Comparison of ENCODE assay signal across 8 cellular contexts in the genomic region with DNA sequence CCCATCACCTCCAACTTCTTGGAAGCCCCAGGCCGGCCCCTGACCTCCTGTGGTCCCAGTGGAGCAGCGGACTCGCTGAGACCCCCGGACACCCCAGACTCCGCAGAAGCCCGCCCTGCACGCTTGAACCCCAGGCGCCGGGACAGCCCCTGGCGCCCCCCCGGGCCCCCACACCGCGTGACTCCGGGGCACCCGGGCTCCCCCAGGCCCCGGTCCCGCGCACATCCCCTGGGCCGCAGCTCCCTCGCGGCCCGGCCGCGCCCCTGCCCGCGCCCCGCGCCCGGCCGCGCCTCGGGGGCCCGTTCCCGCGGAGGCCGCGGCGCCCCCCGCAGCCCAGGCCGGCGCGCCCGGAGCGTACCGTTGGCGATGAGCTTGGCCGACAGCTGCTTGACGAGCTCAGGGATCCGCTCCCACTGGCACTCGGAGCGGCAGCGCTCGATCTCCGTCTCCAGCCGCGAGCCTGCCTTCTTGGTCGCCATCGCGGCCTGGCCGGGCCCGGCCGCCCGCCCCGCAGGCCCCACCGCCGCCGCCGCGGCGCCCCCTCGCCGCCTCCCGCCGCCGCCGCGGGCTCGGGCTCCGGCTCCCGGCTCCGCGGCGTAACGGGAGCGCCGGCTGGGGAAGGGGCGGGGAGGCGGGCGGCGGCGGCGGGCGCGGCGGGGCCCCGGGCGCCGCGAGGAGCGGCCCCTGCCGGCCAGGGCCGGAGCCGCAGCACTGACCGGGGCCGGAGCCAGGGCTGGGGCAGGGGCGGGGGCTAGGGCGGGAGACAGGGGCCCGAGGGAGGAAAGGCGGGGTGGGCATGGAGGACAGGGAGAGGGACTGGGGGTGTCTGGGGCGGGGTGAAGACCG. TPM values are rescaled to one million over a fixed set of nuclear protein-coding genes. Genes with fewer than 3 reads are reported as not detected.
DNase-seq lines count a peak whose midpoint lies in the region; ATAC-seq and TF ChIP-seq lines count a peak whose summit lies in the region.

TSS of gene TTC7B (minus strand) at position 614 of the 846 bp plus-strand sequence. CDS start at position 479, 135 bp downstream.

- peak within 1 kb of the TSS; percentile 81 for H2BK5ac ChIP-seq in IMR-90 (ENCODE audit: low read depth, low read length, poor library complexity, severe bottlenecking)

- 0% methylated on average over 23 of the region's 111 CpGs; no CpG with 5 or more reads in 1 of the 2 experiments for WGBS in IMR-90 (ENCODE audit: extremely low coverage in 2 of 2, insufficient read length in 1 of 2), 2 experiments
- WGBS in esophagus, 2 donors, result 1 to 2% methylated on average over 56 to 111 of the region's 111 CpGs

- peak within 1 kb of the TSS; percentile 63 for H4K91ac ChIP-seq in IMR-90 (ENCODE audit: insufficient read depth, low read depth, low read length)

- no peak within 1 kb of the TSS for H2BK20ac ChIP-seq in IMR-90 (ENCODE audit: low read depth, low read length)

- H3K4me1 ChIP-seq in CD4-positive, alpha-beta memory T cell (ENCODE audit: insufficient read depth, low read length), result peaks cover 12% of the 10 kb centered on the region
- H3K4me1 ChIP-seq in IMR-90 (ENCODE audit: control insufficient read depth, insufficient read depth, low read length) (peaks cover 5% of the 10 kb centered on the region), esophagus (ENCODE audit: control insufficient read depth in 2 of 2, insufficient read depth in 2 of 2, low read length in 1 of 2) (peaks cover 0 to 5% of the 10 kb centered on the region in 2 donors), mucosa of stomach (ENCODE audit: control insufficient read depth, insufficient read depth, low read length) (peaks cover 11% of the 10 kb centered on the region)

- H3K27me3 Mint-ChIP-seq in CD4-positive, alpha-beta memory T cell, result peaks cover 0 to 1% of the 10 kb centered on the region in 2 donors
- H3K27me3 Mint-ChIP-seq in activated CD4-positive, alpha-beta memory T cell treated with anti-CD3 and anti-CD28 coated beads for 36 hours, result peaks cover 4% of the 10 kb centered on the region
- H3K27me3 Mint-ChIP-seq in type B pancreatic cell, result no peaks in the 10 kb centered on the region

- H3K56ac ChIP-seq in IMR-90 (ENCODE audit: extremely low read depth, insufficient read depth, low read length), result peak within 1 kb of the TSS; percentile 52; the same call in 1 of the 2 replicates

- H3K4me3 Mint-ChIP-seq in CD4-positive, alpha-beta memory T cell, result peak within 1 kb of the TSS; percentile 75 to 88 (median 81)
- H3K4me3 Mint-ChIP-seq in activated CD4-positive, alpha-beta memory T cell treated with anti-CD3 and anti-CD28 coated beads for 36 hours, result peak within 1 kb of the TSS; percentile 72
- H3K4me3 Mint-ChIP-seq in type B pancreatic cell, result peak within 1 kb of the TSS; percentile 92

- CTCF ChIA-PET in CD4-positive, alpha-beta memory T cell (lab: Charles Lee; ENCODE audit: partially characterized antibody), result interaction anchor here (1.0 to 2.1 kb wide), 4 partner anchors 9 to 56 kb away, joined by 3 to 5 read pairs (median 4); no protein-coding TSS in a partner anchor
- CTCF ChIA-PET in IMR-90 (lab: Yijun Ruan, JAX), result interaction anchor here (0.6 to 1.1 kb wide), 3 partner anchors 23 to 57 kb away, joined by 3 to 7 read pairs (median 3); no protein-coding TSS in a partner anchor
- CTCF ChIA-PET in activated CD4-positive, alpha-beta memory T cell treated with anti-CD3 and anti-CD28 coated beads for 36 hours (lab: Charles Lee), result interaction anchor here (0.8 kb wide), 2 partner anchors 20 to 58 kb away, joined by 3 to 5 read pairs; no protein-coding TSS in a partner anchor

- peak within 1 kb of the TSS; percentile 37 for H3K23ac ChIP-seq in IMR-90 (ENCODE audit: low read depth, low read length)

- H2BK120ac ChIP-seq in IMR-90 (ENCODE audit: low read depth, low read length), result 0 out of 2 replicates have a peak within 1 kb of the TSS, but pooled peaks have one; percentile 23

- ATAC-seq in GM19328 (IDR thresholded peaks at IDR 0.05; ENCODE audit: unreplicated experiment) (peak; percentile 58), IMR-90 (ENCODE audit: low read depth) (peak; percentile 98), HG03457 (IDR thresholded peaks at IDR 0.05; ENCODE audit: unreplicated experiment) (no peak)

- H3K27ac Mint-ChIP-seq in CD4-positive, alpha-beta memory T cell, result peak within 1 kb of the TSS in 6 of 7 donors; percentile 47 to 85 (median 67)
- H3K27ac Mint-ChIP-seq in activated CD4-positive, alpha-beta memory T cell treated with anti-CD3 and anti-CD28 coated beads for 36 hours, result no peak within 1 kb of the TSS
- H3K27ac Mint-ChIP-seq in type B pancreatic cell, result peak within 1 kb of the TSS; percentile 79

- H3K36me3 ChIP-seq in CD4-positive, alpha-beta memory T cell (ENCODE audit: insufficient read depth, low read length), result no peaks in the 10 kb centered on the region
- H3K36me3 ChIP-seq in IMR-90 (ENCODE audit: control insufficient read depth, insufficient read depth, low read length), result no peaks in the 10 kb centered on the region
- no peaks in the 10 kb centered on the region for H3K36me3 ChIP-seq in esophagus (ENCODE audit: control insufficient read depth in 2 of 2, insufficient read depth in 2 of 2, low read length in 1 of 2)
- no peaks in the 10 kb centered on the region for H3K36me3 ChIP-seq in mucosa of stomach (ENCODE audit: control insufficient read depth, insufficient read depth, low read length)

- no peak within 1 kb of the TSS for H2BK15ac ChIP-seq in IMR-90 (ENCODE audit: low read depth, low read length)

- peaks cover 27 to 46% of the 10 kb centered on the region in 2 experiments for H3K79me1 ChIP-seq in IMR-90 (ENCODE audit: low read depth in 1 of 2, low read length in 2 of 2)

- H3K4ac ChIP-seq in IMR-90 (ENCODE audit: low read depth, low read length), result peak within 1 kb of the TSS; percentile 73

- TF ChIP-seq CTCF in IMR-90 (conservative IDR thresholded peaks at IDR 0.05; ENCODE audit: low read depth, low read length), result peak; percentile 45
- peak; percentile 45 for TF ChIP-seq CTCF in type B pancreatic cell (conservative IDR thresholded peaks at IDR 0.05)

- peak within 1 kb of the TSS; percentile 88 for H3K4me2 ChIP-seq in IMR-90 (ENCODE audit: low read depth, low read length)

- TF ChIP-seq POLR2A in IMR-90 (IDR thresholded peaks at IDR 0.05; ENCODE audit: low read depth, low read length), result no peak

- peaks cover 15% of the 10 kb centered on the region; the same call in 1 of the 2 replicates for H4K20me1 ChIP-seq in IMR-90 (ENCODE audit: insufficient read depth, low read length)

- H2AK9ac ChIP-seq in IMR-90 (replicated peaks; ENCODE audit: low read depth, low read length, poor library complexity), result peak within 1 kb of the TSS; percentile 87

- H3K4me3 ChIP-seq in CD4-positive, alpha-beta memory T cell (ENCODE audit: low read length in 2 of 2), result no peak within 1 kb of the TSS
- peak within 1 kb of the TSS; percentile 100 for H3K4me3 ChIP-seq in IMR-90 (ENCODE audit: insufficient read depth, low read depth, low read length)
- H3K4me3 ChIP-seq in esophagus (ENCODE audit: low read depth in 1 of 2, low read length in 2 of 2), result peak within 1 kb of the TSS; percentile 62
- peak within 1 kb of the TSS; percentile 25 for H3K4me3 ChIP-seq in mucosa of stomach (ENCODE audit: low read length)

- intact Hi-C loops in CD4-positive, alpha-beta memory T cell (cut with micrococcal nuclease), result no loop called here
- intact Hi-C loops in IMR-90 (cut with micrococcal nuclease), result loop anchor here (5.0 kb wide), 2 partner anchors 59 to 514 kb away; no protein-coding TSS in a partner anchor
- intact Hi-C loops in activated CD4-positive, alpha-beta memory T cell treated with anti-CD3 and anti-CD28 coated beads for 36 hours (cut with micrococcal nuclease), result no loop called here

- no peaks in the 10 kb centered on the region for H3K36me3 Mint-ChIP-seq in CD4-positive, alpha-beta memory T cell
- H3K36me3 Mint-ChIP-seq in activated CD4-positive, alpha-beta memory T cell treated with anti-CD3 and anti-CD28 coated beads for 36 hours, result no peaks in the 10 kb centered on the region
- peaks cover 4% of the 10 kb centered on the region for H3K36me3 Mint-ChIP-seq in type B pancreatic cell

- POLR2A ChIA-PET in CD4-positive, alpha-beta memory T cell (lab: Charles Lee; ENCODE audit: partially characterized antibody), result no interaction called here
- POLR2A ChIA-PET in IMR-90 (lab: Charles Lee; ENCODE audit: unreplicated experiment), result no interaction called here
- POLR2A ChIA-PET in activated CD4-positive, alpha-beta memory T cell treated with anti-CD3 and anti-CD28 coated beads for 36 hours (lab: Charles Lee), result no interaction called here

- peak in 3 of 5 donors; percentile 12 to 34 (median 16) for DNase-seq in CD4-positive, alpha-beta memory T cell
- DNase-seq in IMR-90 (peak; percentile 24), type B pancreatic cell (ENCODE audit: extremely low spot score, unreplicated experiment) (no peak)
- DNase-seq in activated CD4-positive, alpha-beta memory T cell treated with anti-CD3 and anti-CD28 coated beads for 36 hours, result peak; percentile 40

- H2AFZ ChIP-seq in IMR-90 (replicated peaks; ENCODE audit: low read length, poor library complexity), result peak within 1 kb of the TSS; percentile 95

- in situ Hi-C loops in IMR-90 (cut with MboI; ENCODE audit: low sequenced_read_pairs), result no loop called here

- peak within 1 kb of the TSS; percentile 91 for H4K5ac ChIP-seq in IMR-90 (ENCODE audit: low read depth, low read length)

- H3K9me3 Mint-ChIP-seq in CD4-positive, alpha-beta memory T cell, result peaks cover 0 to 2% (median 0%) of the 10 kb centered on the region in 8 donors
- H3K9me3 Mint-ChIP-seq in activated CD4-positive, alpha-beta memory T cell treated with anti-CD3 and anti-CD28 coated beads for 36 hours, result no peaks in the 10 kb centered on the region
- H3K9me3 Mint-ChIP-seq in type B pancreatic cell, result no peaks in the 10 kb centered on the region

- peaks cover 8 to 14% (median 11%) of the 10 kb centered on the region in 4 donors for H3K4me1 Mint-ChIP-seq in CD4-positive, alpha-beta memory T cell
- peaks cover 13% of the 10 kb centered on the region for H3K4me1 Mint-ChIP-seq in activated CD4-positive, alpha-beta memory T cell treated with anti-CD3 and anti-CD28 coated beads for 36 hours (ENCODE audit: low read depth)
- H3K4me1 Mint-ChIP-seq in type B pancreatic cell (ENCODE audit: unreplicated experiment), result peaks cover 39% of the 10 kb centered on the region

- H4K8ac ChIP-seq in IMR-90 (ENCODE audit: low read depth in 2 of 2, low read length in 2 of 2), result peak within 1 kb of the TSS; percentile 23 to 61

- peak within 1 kb of the TSS; percentile 75; the same call in 1 of the 2 replicates for H3K18ac ChIP-seq in IMR-90 (ENCODE audit: low read depth, low read length)

- dilution Hi-C loops in IMR-90 (cut with HindIII; ENCODE audit: low sequenced_read_pairs, unreplicated experiment), result no loop called here

- H2AK5ac ChIP-seq in IMR-90 (ENCODE audit: low read depth, low read length), result peak within 1 kb of the TSS; percentile 67; the same call in 1 of the 2 replicates

- H3K9ac ChIP-seq in IMR-90 (ENCODE audit: low read depth, low read length) (peak within 1 kb of the TSS; percentile 99), mucosa of stomach (ENCODE audit: low read length) (peak within 1 kb of the TSS; percentile 59)

- no peak; the same call in 1 of the 2 replicates for TF ChIP-seq RAD21 in IMR-90 (IDR thresholded peaks at IDR 0.05; ENCODE audit: low read length)

- H3K9me3 ChIP-seq in CD4-positive, alpha-beta memory T cell (ENCODE audit: control insufficient read depth in 1 of 2, low read length in 2 of 2), result no peaks in the 10 kb centered on the region
- no peaks in the 10 kb centered on the region for H3K9me3 ChIP-seq in IMR-90 (ENCODE audit: control insufficient read depth, insufficient read depth, low read length)
- H3K9me3 ChIP-seq in esophagus (ENCODE audit: control insufficient read depth in 2 of 2, insufficient read depth in 1 of 2, low read depth in 1 of 2, low read length in 1 of 2), result no peaks in the 10 kb centered on the region
- no peaks in the 10 kb centered on the region for H3K9me3 ChIP-seq in mucosa of stomach (ENCODE audit: control insufficient read depth, low read length)

- H3K14ac ChIP-seq in IMR-90 (replicated peaks; ENCODE audit: low read depth, low read length), result peak within 1 kb of the TSS; percentile 88

- H3K27me3 ChIP-seq in CD4-positive, alpha-beta memory T cell (ENCODE audit: insufficient read depth, low read length), result no peaks in the 10 kb centered on the region
- H3K27me3 ChIP-seq in IMR-90 (ENCODE audit: control insufficient read depth, insufficient read depth, low read length) (peaks cover 16% of the 10 kb centered on the region; the same call in 1 of the 2 replicates), esophagus (ENCODE audit: control insufficient read depth in 1 of 2, insufficient read depth in 2 of 2, low read length in 2 of 2) (no peaks in the 10 kb centered on the region), mucosa of stomach (ENCODE audit: control insufficient read depth, insufficient read depth, low read length) (peaks cover 21% of the 10 kb centered on the region)

- no peaks in the 10 kb centered on the region; the same call in 1 of the 2 replicates for H3K9me1 ChIP-seq in IMR-90 (ENCODE audit: insufficient read depth, low read length)

- no TSS peak for BruUV-seq in IMR-90 (replicated peaks; lab: Mats Ljungman, UMichigan)

- H3K27ac ChIP-seq in CD4-positive, alpha-beta memory T cell (ENCODE audit: low read depth, low read length), result no peak within 1 kb of the TSS
- H3K27ac ChIP-seq in IMR-90 (ENCODE audit: insufficient read depth, low read length) (peak within 1 kb of the TSS; percentile 83), esophagus (ENCODE audit: low read depth in 2 of 2, low read length in 1 of 2) (no peak within 1 kb of the TSS)

RNA-seq across cellular contexts. Expression of gene TTC7B, which starts in this region (rescaled TPM):
- total RNA-seq in CD4-positive, alpha-beta memory T cell, result 1 to 10 TPM in 1 of 2 experiments, under 1 TPM in 1; 0.30 to 1.5 TPM
- polyA plus RNA-seq in CD4-positive, alpha-beta memory T cell, result 1 to 10 TPM in 1 of 2 donors, not detected in 1; 1.9 TPM
- total RNA-seq in IMR-90 (2012; rRNA removed), result 16.1 and 18.1 TPM in 2 replicates
- polyA plus RNA-seq in IMR-90 (2012; rRNA removed), result 35.3 and 42.6 TPM in 2 replicates
- 26.9 and 28.3 TPM in 2 replicates for polyA plus RNA-seq in IMR-90 (2012; cell fraction: cytosol; rRNA removed)
- polyA plus RNA-seq in IMR-90 (2012; cell fraction: nucleus; rRNA removed; ENCODE audit: low replicate concordance), result 30.5 and 31.5 TPM in 2 replicates
- total RNA-seq in activated CD4-positive, alpha-beta memory T cell treated with anti-CD3 and anti-CD28 coated beads for 36 hours, result 10 to 100 TPM in 1 of 2 experiments, 1 to 10 TPM in 1; 9.3 to 12.4 TPM
- polyA plus RNA-seq in esophagus, result 1 to 10 TPM; 2.7 to 6.0 TPM
- 27.4 and 40.4 TPM in 2 replicates for total RNA-seq in type B pancreatic cell (ENCODE audit: low replicate concordance)

Comparison
In these comparisons a context has a peak if more than half of its experiments do, and no peak if none do; other contexts are left out.
1. H3K4me3 ChIP-seq: peak in IMR-90 (single experiment), esophagus (2 of 2) and mucosa of stomach (single experiment); none in CD4-positive, alpha-beta memory T cell (0 of 2).
2. Peak in every context shown above with its lines, with median percentiles within 50 percentile points of each other: H3K4me3 Mint-ChIP-seq.